Comparison of ENCODE assay signal across 20 cellular contexts in the genomic region with DNA sequence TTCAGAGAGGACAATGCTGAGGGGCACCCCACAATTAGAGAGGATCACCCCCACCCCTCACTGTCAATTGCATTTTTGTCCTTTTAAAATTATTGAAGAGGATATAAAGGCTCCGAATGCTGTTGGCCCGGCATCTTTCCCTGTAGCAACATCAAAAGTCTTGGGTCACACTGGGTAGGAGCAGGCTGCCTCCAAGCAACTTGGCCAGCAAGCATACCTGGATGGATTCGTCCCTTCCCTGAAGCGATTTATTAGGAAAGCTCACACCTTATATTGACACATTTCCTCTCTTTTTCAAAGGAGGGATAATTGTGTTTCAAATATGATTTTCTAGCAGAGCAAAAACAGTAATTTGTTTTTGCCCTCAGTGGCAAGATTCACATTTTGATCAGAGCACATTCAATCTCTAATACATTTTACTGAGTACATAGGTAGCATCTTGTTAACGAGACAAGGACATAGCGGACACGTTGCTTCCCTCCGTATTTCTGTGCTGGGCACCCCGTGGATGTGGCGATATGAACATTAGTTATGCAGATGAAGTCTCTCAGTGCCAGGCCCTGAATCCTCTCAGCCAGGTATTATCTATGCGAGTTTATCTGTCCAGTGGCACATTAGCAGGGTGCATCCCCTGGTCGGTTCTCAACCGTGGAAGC.
A peak's percentile ranks its signal among the peaks of the same experiment; 100 is the strongest.
DNase-seq lines count a peak whose midpoint lies in the region; ATAC-seq, FAIRE-seq and TF ChIP-seq lines count a peak whose summit lies in the region.
"Had no signal": no experiment of that assay in that cellular context is flagged by ENCODE, and none has a peak within 500 bp of the region (broad histone marks: within the 10 kb centered on the region; RNA-seq: fewer than 3 reads in every experiment).

No MANE protein-coding gene starts in this region.

- H3K4me3 ChIP-seq in bronchial epithelial cell (ENCODE audit: low read depth, low read length): no peak overlapping the region
- H3K4me3 ChIP-seq in epithelial cell of esophagus (ENCODE audit: low read length): no peak overlapping the region
- H3K4me3 ChIP-seq in neuronal stem cell (ENCODE audit: low read length in 2 of 2): no peak overlapping the region
- H3K4me3 ChIP-seq: SJCRH30 had no signal

- peak overlapping the region; percentile 68 for H2AFZ ChIP-seq in neuronal stem cell (ENCODE audit: low read length)

- DNase-seq in bronchial epithelial cell (ENCODE audit: low read depth): no peak
- DNase-seq in epithelial cell of esophagus (ENCODE audit: low read depth): peak; percentile 22
- no peak for DNase-seq in neuronal stem cell (ENCODE audit: low spot score)
- DNase-seq in GDM1 (lab: John Stamatoyannopoulos, UW): no peak
- no peak for DNase-seq in activated naive CD8-positive, alpha-beta T cell treated with anti-CD3 and anti-CD28 coated beads for 36 hours
- no peak for DNase-seq in NCI-H524 (lab: John Stamatoyannopoulos, UW)
- DNase-seq: Caco-2; EL; IMR-90; Kasumi-1; NCI-H1105 treated with DMSO at 0.1 percent for 48 hours; NCI-H1694 treated with DMSO at 0.1 percent for 48 hours; NCI-H345; NCI-H69; NK-92 treated with Interleukin-12 subunit alpha and Interleukin-12 subunit beta, amount 100 ng/mL, for 24 hours; OCI-M1; RPMI8226; SJCRH30 had no signal

- H4K8ac ChIP-seq in neuronal stem cell (ENCODE audit: low read depth, low read length): no peak overlapping the region

- no peaks in the 10 kb centered on the region for H3K4me1 Mint-ChIP-seq in activated naive CD8-positive, alpha-beta T cell treated with anti-CD3 and anti-CD28 coated beads for 36 hours

- no peak overlapping the region for H3K4me3 Mint-ChIP-seq in activated naive CD8-positive, alpha-beta T cell treated with anti-CD3 and anti-CD28 coated beads for 36 hours

- no peaks in the 10 kb centered on the region for H3K36me3 Mint-ChIP-seq in activated naive CD8-positive, alpha-beta T cell treated with anti-CD3 and anti-CD28 coated beads for 36 hours

- no peak overlapping the region for H3K18ac ChIP-seq in neuronal stem cell (ENCODE audit: low read length)

- TF ChIP-seq CTCF in bronchial epithelial cell (IDR thresholded peaks at IDR 0.05; ENCODE audit: insufficient read depth, low read length, severe bottlenecking) (no peak), epithelial cell of esophagus (IDR thresholded peaks at IDR 0.05; ENCODE audit: insufficient read depth, low read depth, low read length, missing control alignments) (no peak)

- H3K4ac ChIP-seq in neuronal stem cell (ENCODE audit: low read length): no peak overlapping the region

- no peak overlapping the region for H2BK12ac ChIP-seq in neuronal stem cell (ENCODE audit: low read length)

- H2BK15ac ChIP-seq in neuronal stem cell (ENCODE audit: low read length): no peak overlapping the region

- WGBS in neuronal stem cell (ENCODE audit: extremely low coverage in 2 of 2, insufficient read length in 2 of 2, insufficient replicate concordance in 1 of 2), 2 donors: no CpG with 5 or more reads among the region's 13 CpGs

- H2BK120ac ChIP-seq in neuronal stem cell (ENCODE audit: low read depth, low read length): no peak overlapping the region

- H3K9me3 Mint-ChIP-seq in activated naive CD8-positive, alpha-beta T cell treated with anti-CD3 and anti-CD28 coated beads for 36 hours: no peaks in the 10 kb centered on the region

- no peak overlapping the region for H3K27ac Mint-ChIP-seq in activated naive CD8-positive, alpha-beta T cell treated with anti-CD3 and anti-CD28 coated beads for 36 hours

- no peak overlapping the region for H3K14ac ChIP-seq in neuronal stem cell (ENCODE audit: low read length)

- no peaks in the 10 kb centered on the region for H3K9me3 ChIP-seq in neuronal stem cell (replicated peaks in 1 of 2; ENCODE audit: control insufficient read depth in 2 of 2, insufficient read depth in 1 of 2, low read depth in 1 of 2, low read length in 2 of 2)
- H3K9me3 ChIP-seq: Caco-2, SJCRH30 had no signal

- ATAC-seq in HG03378 (IDR thresholded peaks at IDR 0.05; ENCODE audit: unreplicated experiment): no peak

- H3K9ac ChIP-seq in neuronal stem cell (ENCODE audit: low read depth, low read length, poor library complexity): no peak overlapping the region

- H4K91ac ChIP-seq in neuronal stem cell (ENCODE audit: low read depth, low read length, poor library complexity): no peak overlapping the region

- H3K36me3 ChIP-seq in bronchial epithelial cell (ENCODE audit: control insufficient read depth, insufficient read depth, low read length) (no peaks in the 10 kb centered on the region), neuronal stem cell (replicated peaks in 1 of 2; ENCODE audit: control insufficient read depth in 2 of 2, insufficient read depth in 2 of 2, low read length in 2 of 2) (no peaks in the 10 kb centered on the region)
- H3K36me3 ChIP-seq: SJCRH30 had no signal

- peaks cover 16 to 21% of the 10 kb centered on the region in 2 donors for H3K4me1 ChIP-seq in neuronal stem cell (ENCODE audit: control insufficient read depth in 2 of 2, insufficient read depth in 1 of 2, low read depth in 1 of 2, low read length in 2 of 2)
- H3K4me1 ChIP-seq: Caco-2, SJCRH30 had no signal

- no peak overlapping the region for H2AK5ac ChIP-seq in neuronal stem cell (ENCODE audit: low read depth, low read length)

- no peak overlapping the region for H3K27ac ChIP-seq in neuronal stem cell (replicated peaks; ENCODE audit: low read length)
- H3K27ac ChIP-seq: SJCRH30 had no signal

- FAIRE-seq in bronchial epithelial cell (lab: Jason Lieb, UNC): peak; percentile 91
- FAIRE-seq: H54 had no signal

- no peak overlapping the region for H3K23ac ChIP-seq in neuronal stem cell (ENCODE audit: low read depth, low read length, poor library complexity)

- no peak overlapping the region for H3K4me2 ChIP-seq in neuronal stem cell (ENCODE audit: insufficient read depth, low read length, poor library complexity, severe bottlenecking)

- H3K27me3 Mint-ChIP-seq in activated naive CD8-positive, alpha-beta T cell treated with anti-CD3 and anti-CD28 coated beads for 36 hours: peaks cover 13% of the 10 kb centered on the region

- H3K79me1 ChIP-seq in neuronal stem cell (ENCODE audit: low read depth, low read length): no peaks in the 10 kb centered on the region

- H3K27me3 ChIP-seq in bronchial epithelial cell (ENCODE audit: control insufficient read depth, insufficient read depth, low read length): no peaks in the 10 kb centered on the region
- H3K27me3 ChIP-seq in neuronal stem cell (ENCODE audit: control insufficient read depth in 3 of 3, insufficient read depth in 3 of 3, low read depth in 1 of 3, low read length in 3 of 3): no peaks in the 10 kb centered on the region

- H2BK5ac ChIP-seq in neuronal stem cell (ENCODE audit: low read length): no peak overlapping the region
